25 cellular contexts compared by ENCODE assay signal in the genomic region with DNA sequence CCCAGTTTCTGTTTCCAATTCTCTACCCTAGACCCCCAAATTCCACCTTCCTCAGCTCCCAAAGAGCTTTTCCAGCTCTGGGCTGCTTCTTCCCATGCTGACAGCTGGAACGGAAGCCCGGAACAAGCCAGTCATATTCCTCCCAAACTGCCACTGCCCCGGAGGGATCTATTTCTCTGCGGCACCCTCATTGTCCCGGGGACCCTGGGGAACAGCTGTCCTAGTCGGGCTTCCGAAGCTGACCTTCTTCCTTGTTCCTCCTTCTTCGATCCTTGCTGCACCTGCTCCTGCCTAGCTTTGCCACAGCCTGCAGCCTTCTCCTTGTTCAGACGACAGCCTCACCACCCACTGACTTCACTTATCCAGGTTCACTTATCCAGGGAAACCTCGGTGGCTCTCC.
"Had no signal": no experiment of that assay in that cellular context is flagged by ENCODE, and none has a peak within 500 bp of the region (broad histone marks: within the 10 kb centered on the region; RNA-seq: fewer than 3 reads in every experiment).

No MANE protein-coding gene starts in this region.

- H3K27ac Mint-ChIP-seq: activated naive CD8-positive, alpha-beta T cell treated with anti-CD3 and anti-CD28 coated beads for 36 hours; immature natural killer cell; natural killer cell treated with Interleukin-12 subunit alpha and Interleukin-12 subunit beta and Interleukin-15 and Interleukin-18, amount 100 ng/mL, for 72 hours had no signal

- H3K36me3 Mint-ChIP-seq: activated naive CD8-positive, alpha-beta T cell treated with anti-CD3 and anti-CD28 coated beads for 36 hours; immature natural killer cell; natural killer cell treated with Interleukin-12 subunit alpha and Interleukin-12 subunit beta and Interleukin-15 and Interleukin-18, amount 100 ng/mL, for 72 hours had no signal

- H3K4me3 Mint-ChIP-seq: activated naive CD8-positive, alpha-beta T cell treated with anti-CD3 and anti-CD28 coated beads for 36 hours; immature natural killer cell; natural killer cell treated with Interleukin-12 subunit alpha and Interleukin-12 subunit beta and Interleukin-15 and Interleukin-18, amount 100 ng/mL, for 72 hours had no signal

- ATAC-seq: body of pancreas; gastrocnemius medialis; left colon; natural killer cell treated with Interleukin-12 subunit alpha and Interleukin-12 subunit beta and Interleukin-15 and Interleukin-18, amount 100 ng/mL, for 72 hours; pancreas; right cardiac atrium; stimulated activated naive CD8-positive, alpha-beta T cell treated with anti-CD3 and anti-CD28 coated beads, Interleukin-15, Interleukin-2, amounts not matched to agents 100 U/mL and 50 U/mL, for 24 hours had no signal

- H3K4me1 Mint-ChIP-seq: activated naive CD8-positive, alpha-beta T cell treated with anti-CD3 and anti-CD28 coated beads for 36 hours; immature natural killer cell had no signal

- H3K9me3 Mint-ChIP-seq: activated naive CD8-positive, alpha-beta T cell treated with anti-CD3 and anti-CD28 coated beads for 36 hours; natural killer cell treated with Interleukin-12 subunit alpha and Interleukin-12 subunit beta and Interleukin-15 and Interleukin-18, amount 100 ng/mL, for 72 hours had no signal

- DNase-seq: activated CD4-positive, alpha-beta T cell treated with anti-CD3 and anti-CD28 coated beads for 4 hours; activated CD4-positive, alpha-beta T cell treated with anti-CD3 and anti-CD28 coated beads, Interleukin-2, amount 50 U/mL, for 4 hours; activated CD8-positive, alpha-beta memory T cell treated with anti-CD3 and anti-CD28 coated beads for 24 hours; activated effector memory CD4-positive, alpha-beta T cell treated with Interleukin-2 at 50 U/mL for 16 hours; activated naive CD4-positive, alpha-beta T cell treated with Interleukin-2 at 50 U/mL for 16 hours; activated naive CD8-positive, alpha-beta T cell treated with anti-CD3 and anti-CD28 coated beads for 36 hours; adrenal gland; aorta; body of pancreas; effector CD8-positive, alpha-beta T cell; gastrocnemius medialis; hippocampal formation; immature natural killer cell; kidney; left colon; mammary epithelial cell; midbrain; nucleus accumbens; pancreas; right cardiac atrium; stimulated activated CD4-positive, alpha-beta T cell treated with anti-CD3 and anti-CD28 coated beads, Interleukin-2, amount 100 ng/mL, for 48 hours; stimulated activated naive CD8-positive, alpha-beta T cell treated with anti-CD3 and anti-CD28 coated beads, Interleukin-15, Interleukin-2, amounts not matched to agents 100 U/mL and 50 U/mL, for 24 hours; trophoblast cell; uterus had no signal
